Comparison of ENCODE assay signal across 12 cellular contexts in the genomic region with DNA sequence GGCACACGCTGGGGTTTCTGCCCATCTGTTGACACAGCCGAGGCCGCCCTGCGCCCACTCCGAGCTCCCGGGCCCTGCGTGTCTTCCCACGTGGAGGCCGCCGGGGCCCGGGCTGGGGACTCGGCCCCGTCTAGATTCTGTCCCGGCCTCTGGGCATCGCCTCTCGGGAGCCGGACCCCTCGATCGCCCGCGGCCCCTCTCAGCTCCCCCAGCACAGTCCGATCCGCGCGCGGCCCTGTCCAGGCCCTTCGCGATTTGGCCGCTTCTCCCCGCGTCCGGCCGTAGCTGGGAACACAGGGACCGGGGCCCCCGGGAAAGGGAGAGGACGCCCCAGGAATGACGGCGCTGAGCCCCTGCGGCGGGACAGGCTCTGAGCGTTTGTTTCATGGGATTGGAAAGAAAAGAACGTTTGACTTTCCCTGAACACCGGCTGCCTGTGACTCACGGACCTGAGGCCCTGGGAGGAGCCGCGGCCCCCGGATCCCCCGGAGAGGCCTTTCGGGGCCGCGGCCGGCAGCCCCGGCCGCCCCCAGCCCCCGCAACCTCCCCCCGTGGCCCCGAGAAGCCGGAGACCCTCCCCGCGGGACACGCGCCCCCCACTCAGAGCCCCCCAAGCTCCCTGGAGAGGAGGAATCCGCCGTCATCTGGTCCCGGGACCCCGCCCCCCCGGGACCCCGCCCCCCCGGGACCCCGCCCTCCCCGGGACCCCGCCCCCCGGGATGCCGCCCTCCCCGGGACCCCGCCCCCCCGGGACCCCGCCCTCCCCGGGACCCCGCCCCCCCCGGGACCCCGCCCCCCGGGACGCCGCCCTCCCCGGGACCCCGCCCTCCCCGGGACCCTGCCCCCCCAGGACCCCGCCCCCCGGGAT.
A peak's percentile ranks its signal among the peaks of the same experiment; 100 is the strongest.
DNase-seq lines count a peak whose midpoint lies in the region; ATAC-seq and TF ChIP-seq lines count a peak whose summit lies in the region.
"Had no signal": no experiment of that assay in that cellular context is flagged by ENCODE, and none has a peak within 500 bp of the region (broad histone marks: within the 10 kb centered on the region; RNA-seq: fewer than 3 reads in every experiment).

No MANE protein-coding gene starts in this region.

- no peak for TF ChIP-seq POLR2A in upper lobe of left lung (IDR thresholded peaks at IDR 0.05)

- H3K27me3 ChIP-seq in lower lobe of right lung (ENCODE audit: low read depth) (peaks cover 9% of the 10 kb centered on the region), upper lobe of left lung (peaks cover 0 to 8% (median 0%) of the 10 kb centered on the region in 4 donors)
- H3K27me3 ChIP-seq in CD8-positive, alpha-beta T cell (ENCODE audit: insufficient read depth, low read length): no peaks in the 10 kb centered on the region

- no peak for TF ChIP-seq CTCF in lower lobe of right lung (IDR thresholded peaks at IDR 0.05)
- TF ChIP-seq CTCF in upper lobe of left lung (IDR thresholded peaks at IDR 0.05): no peak
- no peak for TF ChIP-seq CTCF in CD8-positive, alpha-beta T cell (IDR thresholded peaks at IDR 0.05)
- no peak for TF ChIP-seq CTCF in GM10248 (IDR thresholded peaks at IDR 0.05; ENCODE audit: control extremely low read depth, extremely low read depth, low read depth, missing control alignments)

- no peaks in the 10 kb centered on the region for H3K27me3 Mint-ChIP-seq in activated CD4-positive, alpha-beta T cell treated with anti-CD3 and anti-CD28 coated beads for 36 hours
- H3K27me3 Mint-ChIP-seq in CD8-positive, alpha-beta T cell (ENCODE audit: low read depth): peaks cover 11% of the 10 kb centered on the region
- H3K27me3 Mint-ChIP-seq: activated naive CD4-positive, alpha-beta T cell treated with anti-CD3 and anti-CD28 coated beads, Interleukin-2, amount 10 ng/mL, durations not matched to agents 7 days and 5 days had no signal

- H3K36me3 ChIP-seq in lower lobe of right lung (no peaks in the 10 kb centered on the region), upper lobe of left lung (no peaks in the 10 kb centered on the region)
- no peaks in the 10 kb centered on the region for H3K36me3 ChIP-seq in CD8-positive, alpha-beta T cell (ENCODE audit: insufficient read depth, low read length)

- H3K27ac ChIP-seq in lower lobe of right lung: no peak overlapping the region
- no peak overlapping the region for H3K27ac ChIP-seq in upper lobe of left lung
- H3K27ac ChIP-seq in CD8-positive, alpha-beta T cell (ENCODE audit: low read depth, low read length): no peak overlapping the region

- H3K9me3 ChIP-seq in lower lobe of right lung: no peaks in the 10 kb centered on the region
- no peaks in the 10 kb centered on the region for H3K9me3 ChIP-seq in upper lobe of left lung
- H3K9me3 ChIP-seq in CD8-positive, alpha-beta T cell (ENCODE audit: low read length): no peaks in the 10 kb centered on the region

- H3K27ac Mint-ChIP-seq in activated CD4-positive, alpha-beta T cell treated with anti-CD3 and anti-CD28 coated beads for 36 hours: no peak overlapping the region
- no peak overlapping the region for H3K27ac Mint-ChIP-seq in CD8-positive, alpha-beta T cell
- H3K27ac Mint-ChIP-seq: activated naive CD4-positive, alpha-beta T cell treated with anti-CD3 and anti-CD28 coated beads, Interleukin-2, amount 10 ng/mL, durations not matched to agents 7 days and 5 days had no signal

- H3K36me3 Mint-ChIP-seq in activated CD4-positive, alpha-beta T cell treated with anti-CD3 and anti-CD28 coated beads for 36 hours (ENCODE audit: low read depth): no peaks in the 10 kb centered on the region
- no peaks in the 10 kb centered on the region for H3K36me3 Mint-ChIP-seq in CD8-positive, alpha-beta T cell
- H3K36me3 Mint-ChIP-seq: activated naive CD4-positive, alpha-beta T cell treated with anti-CD3 and anti-CD28 coated beads, Interleukin-2, amount 10 ng/mL, durations not matched to agents 7 days and 5 days had no signal

- CTCF ChIA-PET in activated CD4-positive, alpha-beta T cell treated with anti-CD3 and anti-CD28 coated beads for 36 hours (lab: Charles Lee): interaction anchor here (0.6 to 1.1 kb wide), 2 partner anchors 50 to 238 kb away, joined by 3 to 4 read pairs; no protein-coding TSS in a partner anchor
- CTCF ChIA-PET in CD8-positive, alpha-beta T cell (lab: Charles Lee): no interaction called here
- CTCF ChIA-PET in GM10248 (lab: Yijun Ruan, JAX): no interaction called here

- peak overlapping the region; percentile 19 for H3K4me3 ChIP-seq in lower lobe of right lung
- H3K4me3 ChIP-seq in upper lobe of left lung: peak overlapping the region in 3 of 4 donors; percentile 17 to 36 (median 26)
- H3K4me3 ChIP-seq in CD8-positive, alpha-beta T cell (ENCODE audit: low read depth, low read length): no peak overlapping the region

- no peaks in the 10 kb centered on the region for H3K4me1 Mint-ChIP-seq in activated CD4-positive, alpha-beta T cell treated with anti-CD3 and anti-CD28 coated beads for 36 hours
- H3K4me1 Mint-ChIP-seq in CD8-positive, alpha-beta T cell (ENCODE audit: low read depth): no peaks in the 10 kb centered on the region
- H3K4me1 Mint-ChIP-seq: activated naive CD4-positive, alpha-beta T cell treated with anti-CD3 and anti-CD28 coated beads, Interleukin-2, amount 10 ng/mL, durations not matched to agents 7 days and 5 days had no signal

- H3K9me3 Mint-ChIP-seq in activated CD4-positive, alpha-beta T cell treated with anti-CD3 and anti-CD28 coated beads for 36 hours (ENCODE audit: low read depth): peaks cover 2% of the 10 kb centered on the region
- H3K9me3 Mint-ChIP-seq in CD8-positive, alpha-beta T cell: no peaks in the 10 kb centered on the region

- intact Hi-C loops in activated CD4-positive, alpha-beta T cell treated with anti-CD3 and anti-CD28 coated beads for 36 hours (cut with DNase I, micrococcal nuclease): no loop called here
- intact Hi-C loops in lower lobe of right lung (cut with DNase I): no loop called here
- intact Hi-C loops in CD8-positive, alpha-beta T cell (cut with DNase I, micrococcal nuclease): no loop called here

- POLR2A ChIA-PET in activated CD4-positive, alpha-beta T cell treated with anti-CD3 and anti-CD28 coated beads for 36 hours (lab: Charles Lee): interaction anchor here (0.9 kb wide), 1 partner anchor 94 kb away, joined by 3 read pairs; no protein-coding TSS in a partner anchor
- POLR2A ChIA-PET in CD8-positive, alpha-beta T cell (lab: Charles Lee): no interaction called here
- POLR2A ChIA-PET in GM10248 (lab: Yijun Ruan, JAX): no interaction called here

- WGBS in upper lobe of left lung, 2 donors: 21 to 66% methylated on average over 25 to 50 of the region's 90 CpGs

- H3K4me1 ChIP-seq in lower lobe of right lung: no peaks in the 10 kb centered on the region
- H3K4me1 ChIP-seq in upper lobe of left lung: peaks cover 0 to 11% (median 2%) of the 10 kb centered on the region in 4 donors
- no peaks in the 10 kb centered on the region for H3K4me1 ChIP-seq in CD8-positive, alpha-beta T cell (ENCODE audit: insufficient read depth, low read length)

- no peak for ATAC-seq in activated CD4-positive, alpha-beta T cell treated with anti-CD3 and anti-CD28 coated beads for 36 hours
- peak; percentile 61 for ATAC-seq in esophagus mucosa
- ATAC-seq in lower lobe of right lung: peak; percentile 26 to 36
- peak in 1 of 2 donors; percentile 59 for ATAC-seq in upper lobe of left lung (ENCODE audit: low FRiP score in 2 of 2)
- no peak for ATAC-seq in CD8-positive, alpha-beta T cell

- DNase-seq in activated CD4-positive, alpha-beta T cell treated with anti-CD3 and anti-CD28 coated beads for 36 hours: peak; percentile 27
- no peak for DNase-seq in activated CD4-positive, alpha-beta T cell treated with anti-CD3 and anti-CD28 coated beads, Interleukin-2, amount 50 U/mL, for 48 hours
- DNase-seq in lower lobe of right lung: peak; percentile 41
- peak in 1 of 2 donors; percentile 79 for DNase-seq in upper lobe of left lung
- DNase-seq in HUDEP-2 (lab: John Stamatoyannopoulos, UW; ENCODE audit: unreplicated experiment in 76 of 76): no peak
- no peak for DNase-seq in CD8-positive, alpha-beta T cell
- DNase-seq in GM10248 (ENCODE audit: extremely low spot score): no peak
- DNase-seq: 8988T; activated naive CD4-positive, alpha-beta T cell treated with anti-CD3 and anti-CD28 coated beads, Interleukin-2, amount 10 ng/mL, durations not matched to agents 7 days and 5 days; MM.1S; T1000 had no signal

- no peak for TF ChIP-seq EP300 in upper lobe of left lung (IDR thresholded peaks at IDR 0.05)

- H3K4me3 Mint-ChIP-seq in activated CD4-positive, alpha-beta T cell treated with anti-CD3 and anti-CD28 coated beads for 36 hours: no peak overlapping the region
- H3K4me3 Mint-ChIP-seq in CD8-positive, alpha-beta T cell: no peak overlapping the region
- H3K4me3 Mint-ChIP-seq: activated naive CD4-positive, alpha-beta T cell treated with anti-CD3 and anti-CD28 coated beads, Interleukin-2, amount 10 ng/mL, durations not matched to agents 7 days and 5 days had no signal

Comparison
In these comparisons a context has a peak if more than half of its experiments do, and no peak if none do; other contexts are left out.
1. DNase-seq: peak in activated CD4-positive, alpha-beta T cell treated with anti-CD3 and anti-CD28 coated beads for 36 hours (single experiment) and lower lobe of right lung (single experiment); none in activated CD4-positive, alpha-beta T cell treated with anti-CD3 and anti-CD28 coated beads, Interleukin-2, amount 50 U/mL, for 48 hours (0 of 2), HUDEP-2 (0 of 76), CD8-positive, alpha-beta T cell (0 of 7) and GM10248 (single experiment).
2. ATAC-seq: peak in esophagus mucosa (single experiment) and lower lobe of right lung (2 of 2); none in activated CD4-positive, alpha-beta T cell treated with anti-CD3 and anti-CD28 coated beads for 36 hours (single experiment) and CD8-positive, alpha-beta T cell (single experiment).